In the genomic region with DNA sequence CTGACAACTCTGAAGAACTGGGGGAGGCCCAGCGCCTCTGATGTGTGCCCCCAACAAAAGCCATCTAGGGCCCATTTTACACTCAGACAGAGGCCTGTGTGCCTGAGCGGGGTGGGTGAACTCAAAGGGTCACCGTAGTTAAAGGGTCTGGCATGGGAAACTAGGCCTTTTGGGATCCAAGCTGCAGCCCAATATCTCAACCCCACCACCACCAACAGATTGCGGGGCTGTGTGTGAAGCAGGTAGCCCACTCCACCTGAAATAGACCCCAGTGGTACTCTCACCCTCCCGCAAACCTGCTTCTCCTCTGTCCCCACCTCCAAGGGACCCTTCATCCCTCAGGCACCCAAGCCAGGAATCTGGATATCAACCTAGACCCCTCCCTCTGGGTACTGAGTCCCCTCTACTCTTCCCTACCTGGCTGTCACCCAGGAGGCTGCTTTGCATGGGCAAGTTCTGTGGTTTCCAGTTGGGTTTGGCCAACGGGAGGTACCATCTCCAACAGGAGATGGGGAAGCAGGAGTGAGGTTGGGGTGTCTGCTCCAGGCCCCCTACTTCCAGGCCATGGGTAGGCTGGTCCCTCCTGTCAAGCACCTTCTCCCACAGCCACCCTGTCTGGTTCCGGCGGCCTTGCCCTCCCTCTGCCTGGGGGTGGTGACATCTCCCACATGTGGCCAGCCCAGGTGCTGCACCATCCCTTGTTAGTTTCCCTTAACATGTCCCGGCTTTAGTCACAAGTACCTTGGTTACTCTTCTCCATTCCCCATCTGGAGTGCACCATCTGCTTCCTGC, we compare ENCODE assay signal across 1 cellular context.
TF ChIP-seq lines count a peak whose summit lies in the region.

No MANE protein-coding gene starts in this region.

TF ChIP-seq in GM23338, 12 proteins besides CTCF, POLR2A, EP300 and RAD21 (continued from another document):
- TF ChIP-seq, protein P1, sequence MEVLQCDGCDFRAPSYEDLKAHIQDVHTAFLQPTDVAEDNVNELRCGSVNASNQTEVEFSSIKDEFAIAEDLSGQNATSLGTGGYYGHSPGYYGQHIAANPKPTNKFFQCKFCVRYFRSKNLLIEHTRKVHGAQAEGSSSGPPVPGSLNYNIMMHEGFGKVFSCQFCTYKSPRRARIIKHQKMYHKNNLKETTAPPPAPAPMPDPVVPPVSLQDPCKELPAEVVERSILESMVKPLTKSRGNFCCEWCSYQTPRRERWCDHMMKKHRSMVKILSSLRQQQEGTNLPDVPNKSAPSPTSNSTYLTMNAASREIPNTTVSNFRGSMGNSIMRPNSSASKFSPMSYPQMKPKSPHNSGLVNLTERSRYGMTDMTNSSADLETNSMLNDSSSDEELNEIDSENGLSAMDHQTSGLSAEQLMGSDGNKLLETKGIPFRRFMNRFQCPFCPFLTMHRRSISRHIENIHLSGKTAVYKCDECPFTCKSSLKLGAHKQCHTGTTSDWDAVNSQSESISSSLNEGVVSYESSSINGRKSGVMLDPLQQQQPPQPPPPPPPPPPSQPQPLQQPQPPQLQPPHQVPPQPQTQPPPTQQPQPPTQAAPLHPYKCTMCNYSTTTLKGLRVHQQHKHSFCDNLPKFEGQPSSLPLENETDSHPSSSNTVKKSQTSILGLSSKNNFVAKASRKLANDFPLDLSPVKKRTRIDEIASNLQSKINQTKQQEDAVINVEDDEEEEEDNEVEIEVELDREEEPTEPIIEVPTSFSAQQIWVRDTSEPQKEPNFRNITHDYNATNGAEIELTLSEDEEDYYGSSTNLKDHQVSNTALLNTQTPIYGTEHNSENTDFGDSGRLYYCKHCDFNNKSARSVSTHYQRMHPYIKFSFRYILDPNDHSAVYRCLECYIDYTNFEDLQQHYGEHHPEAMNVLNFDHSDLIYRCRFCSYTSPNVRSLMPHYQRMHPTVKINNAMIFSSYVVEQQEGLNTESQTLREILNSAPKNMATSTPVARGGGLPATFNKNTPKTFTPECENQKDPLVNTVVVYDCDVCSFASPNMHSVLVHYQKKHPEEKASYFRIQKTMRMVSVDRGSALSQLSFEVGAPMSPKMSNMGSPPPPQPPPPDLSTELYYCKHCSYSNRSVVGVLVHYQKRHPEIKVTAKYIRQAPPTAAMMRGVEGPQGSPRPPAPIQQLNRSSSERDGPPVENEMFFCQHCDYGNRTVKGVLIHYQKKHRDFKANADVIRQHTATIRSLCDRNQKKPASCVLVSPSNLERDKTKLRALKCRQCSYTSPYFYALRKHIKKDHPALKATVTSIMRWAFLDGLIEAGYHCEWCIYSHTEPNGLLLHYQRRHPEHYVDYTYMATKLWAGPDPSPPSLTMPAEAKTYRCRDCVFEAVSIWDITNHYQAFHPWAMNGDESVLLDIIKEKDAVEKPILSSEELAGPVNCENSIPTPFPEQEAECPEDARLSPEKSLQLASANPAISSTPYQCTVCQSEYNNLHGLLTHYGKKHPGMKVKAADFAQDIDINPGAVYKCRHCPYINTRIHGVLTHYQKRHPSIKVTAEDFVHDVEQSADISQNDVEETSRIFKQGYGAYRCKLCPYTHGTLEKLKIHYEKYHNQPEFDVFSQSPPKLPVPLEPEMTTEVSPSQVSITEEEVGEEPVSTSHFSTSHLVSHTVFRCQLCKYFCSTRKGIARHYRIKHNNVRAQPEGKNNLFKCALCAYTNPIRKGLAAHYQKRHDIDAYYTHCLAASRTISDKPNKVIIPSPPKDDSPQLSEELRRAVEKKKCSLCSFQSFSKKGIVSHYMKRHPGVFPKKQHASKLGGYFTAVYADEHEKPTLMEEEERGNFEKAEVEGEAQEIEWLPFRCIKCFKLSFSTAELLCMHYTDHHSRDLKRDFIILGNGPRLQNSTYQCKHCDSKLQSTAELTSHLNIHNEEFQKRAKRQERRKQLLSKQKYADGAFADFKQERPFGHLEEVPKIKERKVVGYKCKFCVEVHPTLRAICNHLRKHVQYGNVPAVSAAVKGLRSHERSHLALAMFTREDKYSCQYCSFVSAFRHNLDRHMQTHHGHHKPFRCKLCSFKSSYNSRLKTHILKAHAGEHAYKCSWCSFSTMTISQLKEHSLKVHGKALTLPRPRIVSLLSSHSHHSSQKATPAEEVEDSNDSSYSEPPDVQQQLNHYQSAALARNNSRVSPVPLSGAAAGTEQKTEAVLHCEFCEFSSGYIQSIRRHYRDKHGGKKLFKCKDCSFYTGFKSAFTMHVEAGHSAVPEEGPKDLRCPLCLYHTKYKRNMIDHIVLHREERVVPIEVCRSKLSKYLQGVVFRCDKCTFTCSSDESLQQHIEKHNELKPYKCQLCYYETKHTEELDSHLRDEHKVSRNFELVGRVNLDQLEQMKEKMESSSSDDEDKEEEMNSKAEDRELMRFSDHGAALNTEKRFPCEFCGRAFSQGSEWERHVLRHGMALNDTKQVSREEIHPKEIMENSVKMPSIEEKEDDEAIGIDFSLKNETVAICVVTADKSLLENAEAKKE (CRISPR knock-in tag; IDR thresholded peaks at IDR 0.05) = no peak
- TF ChIP-seq, protein P2, sequence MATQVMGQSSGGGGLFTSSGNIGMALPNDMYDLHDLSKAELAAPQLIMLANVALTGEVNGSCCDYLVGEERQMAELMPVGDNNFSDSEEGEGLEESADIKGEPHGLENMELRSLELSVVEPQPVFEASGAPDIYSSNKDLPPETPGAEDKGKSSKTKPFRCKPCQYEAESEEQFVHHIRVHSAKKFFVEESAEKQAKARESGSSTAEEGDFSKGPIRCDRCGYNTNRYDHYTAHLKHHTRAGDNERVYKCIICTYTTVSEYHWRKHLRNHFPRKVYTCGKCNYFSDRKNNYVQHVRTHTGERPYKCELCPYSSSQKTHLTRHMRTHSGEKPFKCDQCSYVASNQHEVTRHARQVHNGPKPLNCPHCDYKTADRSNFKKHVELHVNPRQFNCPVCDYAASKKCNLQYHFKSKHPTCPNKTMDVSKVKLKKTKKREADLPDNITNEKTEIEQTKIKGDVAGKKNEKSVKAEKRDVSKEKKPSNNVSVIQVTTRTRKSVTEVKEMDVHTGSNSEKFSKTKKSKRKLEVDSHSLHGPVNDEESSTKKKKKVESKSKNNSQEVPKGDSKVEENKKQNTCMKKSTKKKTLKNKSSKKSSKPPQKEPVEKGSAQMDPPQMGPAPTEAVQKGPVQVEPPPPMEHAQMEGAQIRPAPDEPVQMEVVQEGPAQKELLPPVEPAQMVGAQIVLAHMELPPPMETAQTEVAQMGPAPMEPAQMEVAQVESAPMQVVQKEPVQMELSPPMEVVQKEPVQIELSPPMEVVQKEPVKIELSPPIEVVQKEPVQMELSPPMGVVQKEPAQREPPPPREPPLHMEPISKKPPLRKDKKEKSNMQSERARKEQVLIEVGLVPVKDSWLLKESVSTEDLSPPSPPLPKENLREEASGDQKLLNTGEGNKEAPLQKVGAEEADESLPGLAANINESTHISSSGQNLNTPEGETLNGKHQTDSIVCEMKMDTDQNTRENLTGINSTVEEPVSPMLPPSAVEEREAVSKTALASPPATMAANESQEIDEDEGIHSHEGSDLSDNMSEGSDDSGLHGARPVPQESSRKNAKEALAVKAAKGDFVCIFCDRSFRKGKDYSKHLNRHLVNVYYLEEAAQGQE (IDR thresholded peaks at IDR 0.05; ENCODE audit: unreplicated experiment) = no peak
